In genomic region chr15:83282141-83282540, GRCh38 we compare ENCODE assay signal across 30 cellular contexts. TPM values are rescaled to one million over a fixed set of nuclear protein-coding genes. Genes with fewer than 3 reads are reported as not detected.
DNase-seq lines count a peak whose midpoint lies in the region; ATAC-seq and TF ChIP-seq lines count a peak whose summit lies in the region.
"Had no signal": no experiment of that assay in that cellular context is flagged by ENCODE, and none has a peak within 500 bp of the region (broad histone marks: within the 10 kb centered on the region; RNA-seq: fewer than 3 reads in every experiment).

No MANE protein-coding gene starts in this region.

- peaks cover 8% of the 10 kb centered on the region for H3K36me3 Mint-ChIP-seq in natural killer cell
- H3K36me3 Mint-ChIP-seq in natural killer cell treated with Interleukin-12 subunit alpha and Interleukin-12 subunit beta and Interleukin-15 and Interleukin-18, amount 100 ng/mL, for 72 hours = no peaks in the 10 kb centered on the region
- H3K36me3 Mint-ChIP-seq in type B pancreatic cell = peaks cover 3% of the 10 kb centered on the region
- H3K36me3 Mint-ChIP-seq: IgD-negative memory B cell had no signal

- H3K4me3 Mint-ChIP-seq in natural killer cell = peak overlapping the region; percentile 21
- H3K4me3 Mint-ChIP-seq in natural killer cell treated with Interleukin-12 subunit alpha and Interleukin-12 subunit beta and Interleukin-15 and Interleukin-18, amount 100 ng/mL, for 72 hours = no peak overlapping the region
- peak overlapping the region; percentile 66 for H3K4me3 Mint-ChIP-seq in type B pancreatic cell
- H3K4me3 Mint-ChIP-seq: activated naive CD8-positive, alpha-beta T cell treated with anti-CD3 and anti-CD28 coated beads, Interleukin-2, amount 50 U/mL, for 24 hours; activated T-cell treated with anti-CD3 and anti-CD28 coated beads, Interleukin-2, amount 50 U/mL, for 24 hours had no signal

- intact Hi-C loops in natural killer cell (cut with micrococcal nuclease) = no loop called here

- H3K4me1 Mint-ChIP-seq in natural killer cell = peaks cover 0 to 10% of the 10 kb centered on the region in 2 donors
- peaks cover 0 to 9% of the 10 kb centered on the region in 2 donors for H3K4me1 Mint-ChIP-seq in natural killer cell treated with Interleukin-12 subunit alpha and Interleukin-12 subunit beta and Interleukin-15 and Interleukin-18, amount 100 ng/mL, for 72 hours (ENCODE audit: low read depth in 2 of 2)
- H3K4me1 Mint-ChIP-seq in type B pancreatic cell (ENCODE audit: unreplicated experiment) = peaks cover 8% of the 10 kb centered on the region

- TF ChIP-seq CTCF in natural killer cell (IDR thresholded peaks at IDR 0.05) = no peak
- TF ChIP-seq CTCF in epithelial cell of proximal tubule (conservative IDR thresholded peaks at IDR 0.05; ENCODE audit: low read depth, low read length) = no peak
- TF ChIP-seq CTCF in type B pancreatic cell (conservative IDR thresholded peaks at IDR 0.05) = no peak

- H3K9me3 Mint-ChIP-seq in natural killer cell (no peaks in the 10 kb centered on the region), type B pancreatic cell (no peaks in the 10 kb centered on the region)
- no peaks in the 10 kb centered on the region for H3K9me3 Mint-ChIP-seq in natural killer cell treated with Interleukin-12 subunit alpha and Interleukin-12 subunit beta and Interleukin-15 and Interleukin-18, amount 100 ng/mL, for 72 hours
- H3K9me3 Mint-ChIP-seq: activated naive CD8-positive, alpha-beta T cell treated with anti-CD3 and anti-CD28 coated beads, Interleukin-2, amount 50 U/mL, for 24 hours; activated T-cell treated with anti-CD3 and anti-CD28 coated beads, Interleukin-2, amount 50 U/mL, for 24 hours had no signal

- H3K4me3 ChIP-seq in epithelial cell of proximal tubule (ENCODE audit: low read depth, low read length) (peak overlapping the region; percentile 86), mesodermal cell (ENCODE audit: extremely low read depth, insufficient read depth, low read length, poor library complexity, severe bottlenecking) (peak overlapping the region; percentile 72)
- H3K4me3 ChIP-seq: mucosa of descending colon, PC-9 had no signal

- peaks cover 29% of the 10 kb centered on the region for H3K4me1 ChIP-seq in mesodermal cell (ENCODE audit: control insufficient read depth, insufficient read depth, low read length, poor library complexity, severe bottlenecking)
- H3K4me1 ChIP-seq: vagina had no signal

- DNase-seq in natural killer cell (no peak), epithelial cell of proximal tubule (ENCODE audit: low read depth) (no peak), type B pancreatic cell (ENCODE audit: extremely low spot score, unreplicated experiment) (no peak), GDM1 (lab: John Stamatoyannopoulos, UW) (no peak), COR-L47 (lab: John Stamatoyannopoulos, UW) (no peak)
- no peak for DNase-seq in natural killer cell treated with Interleukin-12 subunit alpha and Interleukin-12 subunit beta and Interleukin-15 and Interleukin-18, amount 100 ng/mL, for 72 hours (ENCODE audit: low spot score)
- DNase-seq: activated effector memory CD4-positive, alpha-beta T cell treated with anti-CD3 and anti-CD28 coated beads, Interleukin-2, amount 50 U/mL, for 16 hours; activated naive CD8-positive, alpha-beta T cell treated with anti-CD3 and anti-CD28 coated beads, Interleukin-2, amount 50 U/mL, for 24 hours; activated T-cell treated with anti-CD3 and anti-CD28 coated beads, Interleukin-2, amount 50 U/mL, for 24 hours; Calu3; cerebellar nuclear complex; DMS79 treated with DMSO at 0.1 percent for 48 hours; dorsolateral prefrontal cortex; kidney; mucosa of descending colon; NCI-H1048; NCI-H187 treated with DMSO at 0.1 percent for 48 hours; NCI-H2171 treated with DMSO at 0.1 percent for 48 hours; NCI-H524 treated with DMSO at 0.1 percent for 48 hours; PC-9; stimulated activated CD4-positive, alpha-beta T cell treated with anti-CD3 and anti-CD28 coated beads, Interleukin-4, amount 100 ng/mL, for 24 hours; T-helper 17 cell; thyroid gland had no signal

- H3K36me3 ChIP-seq in mesodermal cell (ENCODE audit: control insufficient read depth, insufficient read depth, low read length) = peaks cover 7% of the 10 kb centered on the region
- H3K36me3 ChIP-seq: thyroid gland, vagina had no signal

- no peak for ATAC-seq in natural killer cell
- no peak for ATAC-seq in natural killer cell treated with Interleukin-12 subunit alpha and Interleukin-12 subunit beta and Interleukin-15 and Interleukin-18, amount 100 ng/mL, for 72 hours
- ATAC-seq in GM19463 (IDR thresholded peaks at IDR 0.05; ENCODE audit: unreplicated experiment) = no peak
- ATAC-seq: activated naive CD8-positive, alpha-beta T cell treated with anti-CD3 and anti-CD28 coated beads, Interleukin-2, amount 50 U/mL, for 24 hours; mucosa of descending colon; Right ventricle myocardium inferior; sciatic nerve; T-helper 17 cell had no signal

- peaks cover 48 to 82% of the 10 kb centered on the region in 2 donors for H3K27me3 Mint-ChIP-seq in natural killer cell (ENCODE audit: low read depth in 2 of 2)
- peaks cover 42 to 78% of the 10 kb centered on the region in 2 donors for H3K27me3 Mint-ChIP-seq in natural killer cell treated with Interleukin-12 subunit alpha and Interleukin-12 subunit beta and Interleukin-15 and Interleukin-18, amount 100 ng/mL, for 72 hours
- H3K27me3 Mint-ChIP-seq in type B pancreatic cell = peaks cover 84% of the 10 kb centered on the region

- H3K27ac Mint-ChIP-seq in natural killer cell (no peak overlapping the region), type B pancreatic cell (no peak overlapping the region)
- no peak overlapping the region for H3K27ac Mint-ChIP-seq in natural killer cell treated with Interleukin-12 subunit alpha and Interleukin-12 subunit beta and Interleukin-15 and Interleukin-18, amount 100 ng/mL, for 72 hours
- H3K27ac Mint-ChIP-seq: activated naive CD8-positive, alpha-beta T cell treated with anti-CD3 and anti-CD28 coated beads, Interleukin-2, amount 50 U/mL, for 24 hours; activated T-cell treated with anti-CD3 and anti-CD28 coated beads, Interleukin-2, amount 50 U/mL, for 24 hours; IgD-negative memory B cell; T-helper 17 cell had no signal

- H3K27ac ChIP-seq in mesodermal cell (ENCODE audit: low read depth, low read length, severe bottlenecking) = no peak overlapping the region
- H3K27ac ChIP-seq: dorsolateral prefrontal cortex, PC-9, thyroid gland had no signal

- 96% methylated on average over 3 of the region's 5 CpGs; no CpG with 5 or more reads in 1 of the 2 experiments for WGBS in mesodermal cell (ENCODE audit: insufficient coverage in 2 of 2), 2 experiments

- no peaks in the 10 kb centered on the region for H3K9me3 ChIP-seq in mesodermal cell (ENCODE audit: control insufficient read depth, low read length)
- H3K9me3 ChIP-seq: mucosa of descending colon, thyroid gland, vagina had no signal

RNA-seq across cellular contexts. Expression of gene BNC1, which starts 2.3 kb away (rescaled TPM):
- total RNA-seq in natural killer cell = not detected
- total RNA-seq in natural killer cell treated with Interleukin-12 subunit alpha and Interleukin-12 subunit beta and Interleukin-15 and Interleukin-18, amount 100 ng/mL, for 72 hours = not detected
- total RNA-seq in epithelial cell of proximal tubule = 10.6 and 16.4 TPM in 2 replicates
- 12.0 TPM for polyA plus RNA-seq in mesodermal cell (2013, experiment 1 of 2)
- 13.5 TPM for polyA plus RNA-seq in mesodermal cell (2013, experiment 2 of 2)
- 2.4 and 7.0 TPM in 2 replicates for total RNA-seq in type B pancreatic cell (ENCODE audit: low replicate concordance)
- total RNA-seq: Calu3, HT-29, T-helper 17 cell had no signal
- polyA plus RNA-seq: IgD-negative memory B cell had no signal
